Comparison of ENCODE assay signal across 34 cellular contexts in the genomic region with DNA sequence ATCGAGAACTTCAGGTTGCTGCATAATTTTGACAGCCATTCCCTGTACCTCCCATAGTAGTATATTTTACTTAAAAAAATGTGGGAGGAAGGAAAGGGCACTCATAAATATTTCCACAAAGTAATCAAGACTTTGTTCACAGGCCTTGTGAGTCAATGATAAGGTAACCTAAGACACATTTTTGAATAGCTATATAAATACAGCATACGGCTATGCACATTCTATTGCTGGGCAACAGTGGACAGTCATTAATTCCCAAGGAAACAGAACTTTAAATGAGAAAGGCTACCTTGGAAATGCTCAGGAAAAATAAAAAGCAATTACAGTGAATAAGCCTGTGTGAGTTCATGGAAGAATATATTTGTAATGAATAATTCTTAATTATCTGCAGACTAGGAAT.
"Had no signal": no experiment of that assay in that cellular context is flagged by ENCODE, and none has a peak within 500 bp of the region (broad histone marks: within the 10 kb centered on the region; RNA-seq: fewer than 3 reads in every experiment).

No MANE protein-coding gene starts in this region.

- H3K4me2 ChIP-seq: KMS-11 had no signal

- H3K27me3 ChIP-seq: MG63 had no signal

- H3K9ac ChIP-seq: KMS-11 had no signal

- H3K9me3 ChIP-seq: MG63 had no signal

- H3K27ac ChIP-seq: KMS-11 had no signal

- H3K36me3 ChIP-seq: MG63 had no signal

- DNase-seq: Karpas-422, Kasumi-1, MG63, MM.1S, MV-4-11, NCI-H1048, NCI-H1092, NCI-H1092 treated with DMSO at 0.1 percent for 48 hours, NCI-H1105, NCI-H1105 treated with DMSO at 0.1 percent for 48 hours, NCI-H1417, NCI-H1417 treated with DMSO at 0.1 percent for 48 hours, NCI-H1436, NCI-H1436 treated with DMSO at 0.1 percent for 48 hours, NCI-H146, NCI-H1694, NCI-H1694 treated with DMSO at 0.1 percent for 48 hours, NCI-H187, NCI-H187 treated with DMSO at 0.1 percent for 48 hours, NCI-H1930, NCI-H2029, NCI-H2029 treated with DMSO at 0.1 percent for 48 hours, NCI-H2081, NCI-H2081 treated with DMSO at 0.1 percent for 48 hours, NCI-H2107, NCI-H2171, NCI-H2171 treated with DMSO at 0.1 percent for 48 hours, NCI-H2227 treated with DMSO at 0.1 percent for 48 hours, NCI-H226, NCI-H345, NCI-H446, NCI-H446 treated with DMSO at 0.1 percent for 48 hours, NCI-H510A had no signal

- H3K4me3 ChIP-seq: MG63 had no signal
